1 cellular context compared by ENCODE assay signal in the genomic region with DNA sequence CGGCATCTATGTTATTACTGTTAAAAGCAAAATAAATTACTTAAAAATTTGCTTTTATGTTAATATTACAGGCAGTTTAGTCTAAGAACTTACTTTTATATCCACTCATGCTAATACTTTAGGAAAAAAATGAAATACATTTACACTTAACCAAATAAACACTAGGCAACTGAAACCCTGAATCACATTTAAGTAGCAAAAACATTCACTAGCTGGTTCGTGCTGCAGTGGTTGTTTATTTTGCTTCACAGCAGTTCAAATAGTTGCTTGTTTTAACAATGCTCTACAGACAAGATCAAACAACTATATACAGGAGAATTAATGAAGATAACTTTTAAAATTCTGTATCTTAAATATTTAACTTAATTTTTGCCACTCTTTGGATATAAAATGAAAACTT.
TF ChIP-seq lines count a peak whose summit lies in the region.

No MANE protein-coding gene starts in this region.

TF ChIP-seq in A549, 52 proteins besides CTCF, POLR2A, EP300 and RAD21 (continued from another document):
- no peak for TF ChIP-seq ESRRA (IDR thresholded peaks at IDR 0.05; ENCODE audit: borderline replicate concordance, low read length)
